Comparison of ENCODE assay signal across 24 cellular contexts in the genomic region with DNA sequence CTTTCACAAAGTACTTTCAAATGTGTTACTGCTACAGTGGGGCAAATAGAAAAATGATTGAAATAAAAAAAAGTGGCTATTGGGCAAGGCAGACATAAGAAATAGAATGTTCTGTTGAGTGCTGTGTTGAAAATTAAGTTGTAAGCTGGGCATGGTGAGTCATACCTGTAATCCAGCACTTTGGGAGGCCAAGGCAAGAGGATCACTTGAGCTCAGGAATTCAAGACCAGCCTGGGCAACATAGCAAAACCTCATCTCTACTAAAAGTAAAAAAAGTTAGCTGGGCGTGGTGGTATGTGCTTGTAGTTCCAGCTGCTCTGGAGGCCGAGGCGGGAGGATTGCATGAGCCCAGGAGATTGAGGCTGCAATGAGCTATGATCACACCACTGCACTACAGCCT. TPM values are rescaled to one million over a fixed set of nuclear protein-coding genes. Genes with fewer than 3 reads are reported as not detected.
A peak's percentile ranks its signal among the peaks of the same experiment; 100 is the strongest.
DNase-seq lines count a peak whose midpoint lies in the region; ATAC-seq and TF ChIP-seq lines count a peak whose summit lies in the region.
"Had no signal": no experiment of that assay in that cellular context is flagged by ENCODE, and none has a peak within 500 bp of the region (broad histone marks: within the 10 kb centered on the region; RNA-seq: fewer than 3 reads in every experiment).

No MANE protein-coding gene starts in this region.

- H3K27ac ChIP-seq in ACC112 (ENCODE audit: low read depth, low read length) (peak overlapping the region; percentile 25; the same call in 1 of the 2 replicates), gastroesophageal sphincter (no peak overlapping the region)
- H3K27ac ChIP-seq: coronary artery, right atrium auricular region, testis, VCaP had no signal

- no peak for ATAC-seq in gastroesophageal sphincter
- ATAC-seq in activated T-helper 17 cell treated with anti-CD3 and anti-CD28 coated beads, Interleukin-2, amount 50 U/mL, for 72 hours (replicated peaks) = no peak
- ATAC-seq: stimulated activated memory B cell treated with anti-CD40 and anti-IgM and Interleukin-4, amounts not matched to agents 10 μg/mL and 1 μg/mL and 100 μg/mL, for 72 hours had no signal

- peaks cover 0 to 7% of the 10 kb centered on the region in 2 donors for H3K4me1 Mint-ChIP-seq in immature natural killer cell
- H3K4me1 Mint-ChIP-seq in activated T-helper 17 cell treated with anti-CD3 and anti-CD28 coated beads, Interleukin-2, amount 50 U/mL, for 72 hours = no peaks in the 10 kb centered on the region
- H3K4me1 Mint-ChIP-seq: stimulated activated memory B cell treated with anti-CD40 and anti-IgM and Interleukin-4, amounts not matched to agents 10 μg/mL and 1 μg/mL and 100 μg/mL, for 72 hours had no signal

- H2AFZ ChIP-seq in ACC112 (ENCODE audit: low read length, unreplicated experiment) = no peak overlapping the region

- TF ChIP-seq POLR2A in gastroesophageal sphincter (IDR thresholded peaks at IDR 0.05) = no peak

- H3K27me3 ChIP-seq in ACC112 (ENCODE audit: insufficient read depth, low read length) = no peaks in the 10 kb centered on the region
- H3K27me3 ChIP-seq in gastroesophageal sphincter = no peaks in the 10 kb centered on the region
- H3K27me3 ChIP-seq: right atrium auricular region, testis had no signal

- H3K9me3 Mint-ChIP-seq in immature natural killer cell = no peaks in the 10 kb centered on the region
- no peaks in the 10 kb centered on the region for H3K9me3 Mint-ChIP-seq in activated T-helper 17 cell treated with anti-CD3 and anti-CD28 coated beads, Interleukin-2, amount 50 U/mL, for 72 hours
- H3K9me3 Mint-ChIP-seq: activated naive CD4-positive, alpha-beta T cell treated with anti-CD3 and anti-CD28 coated beads, Interleukin-2, amount 50 U/mL, for 24 hours; stimulated activated memory B cell treated with anti-CD40 and anti-IgM and Interleukin-4, amounts not matched to agents 10 μg/mL and 1 μg/mL and 100 μg/mL, for 72 hours had no signal

- H3K36me3 Mint-ChIP-seq in immature natural killer cell = peaks cover 11 to 32% (median 15%) of the 10 kb centered on the region in 3 donors
- peaks cover 56% of the 10 kb centered on the region for H3K36me3 Mint-ChIP-seq in activated T-helper 17 cell treated with anti-CD3 and anti-CD28 coated beads, Interleukin-2, amount 50 U/mL, for 72 hours (ENCODE audit: low read depth)

- H3K79me2 ChIP-seq in ACC112 (ENCODE audit: control insufficient read depth, insufficient read depth, low read length, unreplicated experiment) = no peaks in the 10 kb centered on the region

- WGBS in gastroesophageal sphincter (ENCODE audit: low coverage in 1 of 2), 2 donors = 97% methylated on average over 3 of the region's 3 CpGs; no CpG with 5 or more reads in 1 of the 2 donors

- H3K4me3 Mint-ChIP-seq in immature natural killer cell = no peak overlapping the region
- H3K4me3 Mint-ChIP-seq in activated T-helper 17 cell treated with anti-CD3 and anti-CD28 coated beads, Interleukin-2, amount 50 U/mL, for 72 hours = no peak overlapping the region
- H3K4me3 Mint-ChIP-seq: activated naive CD4-positive, alpha-beta T cell treated with anti-CD3 and anti-CD28 coated beads, Interleukin-2, amount 50 U/mL, for 24 hours; stimulated activated memory B cell treated with anti-CD40 and anti-IgM and Interleukin-4, amounts not matched to agents 10 μg/mL and 1 μg/mL and 100 μg/mL, for 72 hours had no signal

- H3K4me1 ChIP-seq in ACC112 (ENCODE audit: control insufficient read depth, insufficient read depth, low read length, unreplicated experiment) = peaks cover 4% of the 10 kb centered on the region
- no peaks in the 10 kb centered on the region for H3K4me1 ChIP-seq in gastroesophageal sphincter
- H3K4me1 ChIP-seq: right atrium auricular region, testis had no signal

- no peaks in the 10 kb centered on the region for H3K9me3 ChIP-seq in gastroesophageal sphincter
- H3K9me3 ChIP-seq: right atrium auricular region, testis had no signal

- peak overlapping the region in 5 of 6 donors; percentile 3 to 31 (median 15) for H3K27ac Mint-ChIP-seq in immature natural killer cell
- H3K27ac Mint-ChIP-seq in activated T-helper 17 cell treated with anti-CD3 and anti-CD28 coated beads, Interleukin-2, amount 50 U/mL, for 72 hours = no peak overlapping the region
- H3K27ac Mint-ChIP-seq: activated naive CD4-positive, alpha-beta T cell treated with anti-CD3 and anti-CD28 coated beads, Interleukin-2, amount 50 U/mL, for 24 hours; stimulated activated memory B cell treated with anti-CD40 and anti-IgM and Interleukin-4, amounts not matched to agents 10 μg/mL and 1 μg/mL and 100 μg/mL, for 72 hours had no signal

- H3K36me3 ChIP-seq in ACC112 (ENCODE audit: insufficient read depth, low read length) (peaks cover 22% of the 10 kb centered on the region), gastroesophageal sphincter (peaks cover 2 to 53% of the 10 kb centered on the region in 2 donors)

- TF ChIP-seq EP300 in gastroesophageal sphincter (IDR thresholded peaks at IDR 0.05) = no peak

- no peak for TF ChIP-seq CTCF in gastroesophageal sphincter (IDR thresholded peaks at IDR 0.05)

- no peaks in the 10 kb centered on the region for H3K27me3 Mint-ChIP-seq in immature natural killer cell (ENCODE audit: low read depth in 3 of 3)
- H3K27me3 Mint-ChIP-seq in activated T-helper 17 cell treated with anti-CD3 and anti-CD28 coated beads, Interleukin-2, amount 50 U/mL, for 72 hours = no peaks in the 10 kb centered on the region
- H3K27me3 Mint-ChIP-seq: activated naive CD4-positive, alpha-beta T cell treated with anti-CD3 and anti-CD28 coated beads, Interleukin-2, amount 50 U/mL, for 24 hours; stimulated activated memory B cell treated with anti-CD40 and anti-IgM and Interleukin-4, amounts not matched to agents 10 μg/mL and 1 μg/mL and 100 μg/mL, for 72 hours had no signal

- DNase-seq in ELR (ENCODE audit: low read depth) (peak; percentile 39), amniotic epithelial cell (ENCODE audit: low read depth) (peak; percentile 73), immature natural killer cell (no peak), SK-N-DZ (ENCODE audit: low spot score) (no peak)
- DNase-seq in stimulated activated CD4-positive, alpha-beta T cell treated with anti-CD3 and anti-CD28 coated beads, Interleukin-2, amount 100 ng/mL, for 48 hours = no peak
- DNase-seq: activated CD4-positive, alpha-beta T cell treated with anti-CD3 and anti-CD28 coated beads, Interleukin-2, amount 50 U/mL, for 48 hours; activated T-cell treated with anti-CD3 and anti-CD28 coated beads, Interleukin-2, amount 50 U/mL, for 48 hours; COR-L47; KG1; NCI-H1105; NCI-H526; nucleus accumbens; Right ventricle myocardium superior; T-helper 1 cell; testis had no signal

- no peak overlapping the region for H3K4me3 ChIP-seq in ACC112 (ENCODE audit: low read depth, low read length)
- H3K4me3 ChIP-seq in gastroesophageal sphincter = no peak overlapping the region
- H3K4me3 ChIP-seq: coronary artery, right atrium auricular region, testis had no signal

RNA-seq across cellular contexts. Expression of gene LDHA, which starts 26.9 kb away (rescaled TPM):
- 100 to 1,000 TPM; 395 to 593 (median 422) TPM for polyA plus RNA-seq in immature natural killer cell
- polyA plus RNA-seq in SK-N-DZ (2014; cell fraction: cytosol; rRNA removed) = 454 and 460 TPM in 2 replicates
- polyA plus RNA-seq in SK-N-DZ (2014; cell fraction: nucleus; rRNA removed) = 290 and 350 TPM in 2 replicates
- total RNA-seq in gastroesophageal sphincter = 100 to 1,000 TPM; 394 to 614 (median 526) TPM
- total RNA-seq in activated T-helper 17 cell treated with anti-CD3 and anti-CD28 coated beads, Interleukin-2, amount 50 U/mL, for 72 hours = 1,000 to 10,000 TPM; 1,801 to 2,195 TPM

RNA-seq across cellular contexts. Expression of gene LDHC, which starts 44.7 kb away (rescaled TPM):
- polyA plus RNA-seq in immature natural killer cell = not detected
- polyA plus RNA-seq in SK-N-DZ (2014; cell fraction: cytosol; rRNA removed) = 1.4 TPM in 1 of 2 replicates, not detected in the other
- polyA plus RNA-seq in SK-N-DZ (2014; cell fraction: nucleus; rRNA removed) = 2.0 TPM in 1 of 2 replicates, not detected in the other
- not detected for total RNA-seq in gastroesophageal sphincter
- under 1 TPM in 1 of 2 donors, not detected in 1; 0.63 TPM for total RNA-seq in activated T-helper 17 cell treated with anti-CD3 and anti-CD28 coated beads, Interleukin-2, amount 50 U/mL, for 72 hours
- total RNA-seq: glomerular endothelial cell, Right ventricle myocardium superior had no signal

RNA-seq across cellular contexts. Expression of gene GTF2H1, which starts 45.1 kb away (rescaled TPM):
- 10 to 100 TPM; 24.3 to 33.8 (median 27.2) TPM for polyA plus RNA-seq in immature natural killer cell
- polyA plus RNA-seq in SK-N-DZ (2014; cell fraction: cytosol; rRNA removed) = 41.6 and 51.7 TPM in 2 replicates
- polyA plus RNA-seq in SK-N-DZ (2014; cell fraction: nucleus; rRNA removed) = 48.6 and 69.7 TPM in 2 replicates
- total RNA-seq in gastroesophageal sphincter = 10 to 100 TPM; 47.3 to 61.8 (median 57.4) TPM
- total RNA-seq in activated T-helper 17 cell treated with anti-CD3 and anti-CD28 coated beads, Interleukin-2, amount 50 U/mL, for 72 hours = 10 to 100 TPM; 48.9 to 54.2 TPM

RNA-seq across cellular contexts. Expression of gene HPS5, which starts 45.5 kb away (rescaled TPM):
- polyA plus RNA-seq in immature natural killer cell = 10 to 100 TPM; 10.4 to 15.1 (median 13.0) TPM
- polyA plus RNA-seq in SK-N-DZ (2014; cell fraction: cytosol; rRNA removed) = 23.0 and 24.0 TPM in 2 replicates
- polyA plus RNA-seq in SK-N-DZ (2014; cell fraction: nucleus; rRNA removed) = 19.7 and 72.2 TPM in 2 replicates
- total RNA-seq in gastroesophageal sphincter = 10 to 100 TPM; 13.5 to 37.3 (median 20.2) TPM
- 10 to 100 TPM; 17.9 to 23.5 TPM for total RNA-seq in activated T-helper 17 cell treated with anti-CD3 and anti-CD28 coated beads, Interleukin-2, amount 50 U/mL, for 72 hours

Comparison
In these comparisons a context has a peak if more than half of its experiments do, and no peak if none do; other contexts are left out.
1. DNase-seq: peak in ELR (single experiment) and amniotic epithelial cell (single experiment); none in immature natural killer cell (0 of 3), SK-N-DZ (single experiment) and stimulated activated CD4-positive, alpha-beta T cell treated with anti-CD3 and anti-CD28 coated beads, Interleukin-2, amount 100 ng/mL, for 48 hours (0 of 2).